In genomic region chr3:194607592-194608386, GRCh38 we compare ENCODE assay signal across 15 cellular contexts.
"Had no signal": no experiment of that assay in that cellular context is flagged by ENCODE, and none has a peak within 500 bp of the region (broad histone marks: within the 10 kb centered on the region; RNA-seq: fewer than 3 reads in every experiment).

No MANE protein-coding gene starts in this region.

- H3K27ac ChIP-seq: esophagus squamous epithelium, spleen, suprapubic skin had no signal

- H3K4me1 ChIP-seq: esophagus squamous epithelium, spleen, suprapubic skin had no signal

- H3K4me3 ChIP-seq: esophagus squamous epithelium, spleen, suprapubic skin had no signal

- H3K9me3 ChIP-seq: esophagus squamous epithelium, spleen, suprapubic skin had no signal

- H3K27me3 ChIP-seq: esophagus squamous epithelium, spleen, suprapubic skin had no signal

- FAIRE-seq: bronchial epithelial cell had no signal

- ATAC-seq: activated CD8-positive, alpha-beta T cell treated with anti-CD3 and anti-CD28 coated beads for 36 hours; natural killer cell treated with Interleukin-12 subunit alpha and Interleukin-12 subunit beta and Interleukin-15 and Interleukin-18, amount 100 ng/mL, for 72 hours; sciatic nerve; stimulated activated naive B cell treated with anti-CD40 and anti-IgM and Interleukin-4, amounts not matched to agents 10 μg/mL and 1 μg/mL and 100 μg/mL, for 72 hours had no signal

- DNase-seq: activated CD4-positive, alpha-beta T cell treated with anti-CD3 and anti-CD28 coated beads for 4 hours; activated CD8-positive, alpha-beta memory T cell treated with anti-CD3 and anti-CD28 coated beads, Interleukin-2, amount 50 U/mL, for 48 hours; activated CD8-positive, alpha-beta T cell treated with anti-CD3 and anti-CD28 coated beads for 36 hours; activated naive CD4-positive, alpha-beta T cell; aorta; esophagus squamous epithelium; foreskin fibroblast; spleen; stimulated activated CD4-positive, alpha-beta T cell treated with anti-CD3 and anti-CD28 coated beads, Interleukin-2, amount 100 ng/mL, for 24 hours; stimulated activated naive B cell treated with anti-CD40 and anti-IgM and Interleukin-4, amounts not matched to agents 10 μg/mL and 1 μg/mL and 100 μg/mL, for 72 hours; T-helper 9 cell had no signal
